8 cellular contexts compared by ENCODE assay signal in genomic region chr1:34914958-34915357, GRCh38.
"Had no signal": no experiment of that assay in that cellular context is flagged by ENCODE, and none has a peak within 500 bp of the region (broad histone marks: within the 10 kb centered on the region; RNA-seq: fewer than 3 reads in every experiment).

No MANE protein-coding gene starts in this region.

- FAIRE-seq: G401.6, GM12878, GM12891, GM12892, GM18507, GM19239 had no signal

- H3K4me3 ChIP-seq: GM12878 had no signal

- DNase-seq: GDM1, GF-D8 had no signal

- ATAC-seq: GM12878 had no signal
